In genomic region chr5:77776606-77777206, GRCh38 we compare ENCODE assay signal across 8 cellular contexts. TPM values are rescaled to one million over a fixed set of nuclear protein-coding genes. Genes with fewer than 3 reads are reported as not detected.
DNase-seq lines count a peak whose midpoint lies in the region; ATAC-seq, FAIRE-seq and TF ChIP-seq lines count a peak whose summit lies in the region.

No MANE protein-coding gene starts in this region.

- no peak for TF ChIP-seq CTCF in GM12875 (IDR thresholded peaks at IDR 0.05; ENCODE audit: borderline replicate concordance, insufficient read depth, low read depth, low read length)
- TF ChIP-seq CTCF in endodermal cell (conservative IDR thresholded peaks at IDR 0.05) = no peak
- no peak for TF ChIP-seq CTCF in progenitor cell of endocrine pancreas (IDR thresholded peaks at IDR 0.05; ENCODE audit: unreplicated experiment)

- H3K4me3 Mint-ChIP-seq in endodermal cell (peak overlapping the region; percentile 89), progenitor cell of endocrine pancreas (ENCODE audit: low read depth) (peak overlapping the region; percentile 88)

- intact Hi-C loops in left colon (cut with DNase I, micrococcal nuclease) = no loop called here

- no peak overlapping the region for H3K9ac ChIP-seq in endodermal cell (ENCODE audit: extremely low read depth, low read length, poor library complexity, severe bottlenecking)

- H3K27me3 ChIP-seq in endodermal cell (ENCODE audit: control insufficient read depth, insufficient read depth, low read length, poor library complexity, severe bottlenecking) = no peaks in the 10 kb centered on the region

- H3K4me1 Mint-ChIP-seq in endodermal cell (peaks cover 35% of the 10 kb centered on the region), progenitor cell of endocrine pancreas (ENCODE audit: low read depth) (peaks cover 26% of the 10 kb centered on the region)

- H3K36me3 ChIP-seq in endodermal cell (ENCODE audit: control insufficient read depth, insufficient read depth, low read length) = peaks cover 21% of the 10 kb centered on the region

- H3K27ac ChIP-seq in endodermal cell (ENCODE audit: low read depth, low read length) = no peak overlapping the region

- H3K36me3 Mint-ChIP-seq in endodermal cell (ENCODE audit: low read depth) = peaks cover 6% of the 10 kb centered on the region
- peaks cover 5% of the 10 kb centered on the region for H3K36me3 Mint-ChIP-seq in progenitor cell of endocrine pancreas (ENCODE audit: insufficient read depth)

- H3K27ac Mint-ChIP-seq in endodermal cell (peak overlapping the region; percentile 82), progenitor cell of endocrine pancreas (peak overlapping the region; percentile 91)

- H3K4me3 ChIP-seq in GM12875 (ENCODE audit: low read depth, low read length) = peak overlapping the region; percentile 83
- peak overlapping the region; percentile 84 for H3K4me3 ChIP-seq in endodermal cell (ENCODE audit: low read length)

- H3K9me3 ChIP-seq in endodermal cell (ENCODE audit: control insufficient read depth, low read length) = peaks cover 14% of the 10 kb centered on the region

- ATAC-seq in left colon = no peak

- H3K4me1 ChIP-seq in endodermal cell (ENCODE audit: control insufficient read depth, insufficient read depth, low read length) = peaks cover 4% of the 10 kb centered on the region

- H3K9me3 Mint-ChIP-seq in endodermal cell (peaks cover 7% of the 10 kb centered on the region), progenitor cell of endocrine pancreas (ENCODE audit: low read depth) (no peaks in the 10 kb centered on the region)

- H3K27me3 Mint-ChIP-seq in endodermal cell (ENCODE audit: insufficient read depth) (no peaks in the 10 kb centered on the region), progenitor cell of endocrine pancreas (peaks cover 6% of the 10 kb centered on the region)

- 58 to 67% methylated on average over 9 to 11 of the region's 11 CpGs for WGBS in endodermal cell (ENCODE audit: insufficient coverage in 1 of 2, insufficient read length in 1 of 2), 2 experiments

- no peak for FAIRE-seq in frontal cortex (lab: Jason Lieb, UNC)

- peak; percentile 25 for DNase-seq in LoVo (ENCODE audit: low spot score)
- DNase-seq in endodermal cell = no peak
- DNase-seq in progenitor cell of endocrine pancreas (ENCODE audit: low spot score, unreplicated experiment) = no peak
- DNase-seq in frontal cortex (ENCODE audit: low spot score in 2 of 2) = no peak
- DNase-seq in left colon = no peak
- no peak for DNase-seq in AML-193 (lab: John Stamatoyannopoulos, UW)
- DNase-seq in GF-D8 (lab: John Stamatoyannopoulos, UW) = no peak

RNA-seq across cellular contexts. Expression of gene TBCA, which starts 0.6 kb away (rescaled TPM):
- total RNA-seq in endodermal cell (100 to 1,000 TPM; 415 to 454 TPM), progenitor cell of endocrine pancreas (243 and 264 TPM in 2 replicates), frontal cortex (106 TPM), left colon (100 to 1,000 TPM in 1 of 2 donors, 10 to 100 TPM in 1; 93.6 to 106 TPM)
- 247 TPM for polyA plus RNA-seq in endodermal cell (2013, experiment 1 of 2)
- 251 TPM for polyA plus RNA-seq in endodermal cell (2013, experiment 2 of 2)
